27 cellular contexts compared by ENCODE assay signal in the genomic region with DNA sequence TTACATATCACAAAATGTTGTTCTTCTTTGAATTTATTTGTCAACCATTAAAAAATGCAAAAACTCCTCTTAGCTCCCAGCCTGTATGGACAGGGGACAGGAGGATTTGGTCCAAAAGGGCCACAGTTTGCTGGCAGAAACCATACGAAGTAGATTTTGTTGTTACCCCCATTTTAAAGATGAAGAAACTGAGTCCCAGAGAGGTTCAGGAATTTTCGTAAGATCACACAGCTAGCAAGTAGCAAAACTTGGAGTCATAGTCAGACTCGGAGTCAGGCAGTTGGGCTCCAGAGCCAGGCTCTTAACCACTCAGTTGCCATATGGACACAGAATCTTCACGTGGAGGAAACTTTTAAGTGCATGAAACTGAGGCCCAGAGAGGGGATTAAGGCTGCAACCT.
"Had no signal": no experiment of that assay in that cellular context is flagged by ENCODE, and none has a peak within 500 bp of the region (broad histone marks: within the 10 kb centered on the region; RNA-seq: fewer than 3 reads in every experiment).

No MANE protein-coding gene starts in this region.

- H3K27ac ChIP-seq: colonic mucosa, coronary artery, dorsolateral prefrontal cortex, epithelial cell of prostate, esophagus muscularis mucosa, esophagus squamous epithelium, foreskin keratinocyte, gastrocnemius medialis, gastroesophageal sphincter, heart left ventricle, heart right ventricle had no signal

- ATAC-seq: effector memory CD8-positive, alpha-beta T cell; esophagus mucosa; foreskin keratinocyte; gastrocnemius medialis; gastroesophageal sphincter; heart left ventricle; heart right ventricle had no signal

- H3K4me3 ChIP-seq: colonic mucosa, coronary artery, dorsolateral prefrontal cortex, esophagus muscularis mucosa, esophagus squamous epithelium, gastrocnemius medialis, gastroesophageal sphincter, heart left ventricle, heart right ventricle had no signal

- H3K36me3 ChIP-seq: colonic mucosa, esophagus muscularis mucosa, esophagus squamous epithelium, gastrocnemius medialis, gastroesophageal sphincter, heart left ventricle, heart right ventricle had no signal

- FAIRE-seq: colon, endometrium, endothelial cell of umbilical vein, frontal cortex had no signal

- DNase-seq: colonic mucosa; cortex of kidney; dermis blood vessel endothelial cell; dorsolateral prefrontal cortex; effector CD4-positive, alpha-beta T cell; effector CD8-positive, alpha-beta T cell; effector memory CD4-positive, alpha-beta T cell; effector memory CD8-positive, alpha-beta T cell; endodermal cell; erythroblast; esophagus squamous epithelium; foreskin keratinocyte; foreskin melanocyte; gastrocnemius medialis; glutamatergic neuron; head of caudate nucleus; heart left ventricle; heart right ventricle had no signal

- H3K4me1 ChIP-seq: colonic mucosa, esophagus muscularis mucosa, esophagus squamous epithelium, foreskin keratinocyte, gastrocnemius medialis, gastroesophageal sphincter, heart left ventricle, heart right ventricle had no signal

- H3K9me3 ChIP-seq: colonic mucosa, esophagus muscularis mucosa, esophagus squamous epithelium, gastrocnemius medialis, gastroesophageal sphincter, heart left ventricle, heart right ventricle had no signal
